ENCODE assay signal across 7 cellular contexts in genomic region chr18:9653390-9653789, GRCh38. TPM values are rescaled to one million over a fixed set of nuclear protein-coding genes. Genes with fewer than 3 reads are reported as not detected.
DNase-seq lines count a peak whose midpoint lies in the region; ATAC-seq and TF ChIP-seq lines count a peak whose summit lies in the region.

No MANE protein-coding gene starts in this region.

- no peaks in the 10 kb centered on the region for H3K27me3 Mint-ChIP-seq in MCF 10A (ENCODE audit: insufficient read depth, unreplicated experiment)
- H3K27me3 Mint-ChIP-seq in immature natural killer cell (ENCODE audit: low read depth in 3 of 3), result peaks cover 0 to 2% (median 0%) of the 10 kb centered on the region in 3 donors
- H3K27me3 Mint-ChIP-seq in glutamatergic neuron (ENCODE audit: unreplicated experiment), result peaks cover 3% of the 10 kb centered on the region

- H3K9me3 Mint-ChIP-seq in MCF 10A (ENCODE audit: unreplicated experiment) (no peaks in the 10 kb centered on the region), immature natural killer cell (no peaks in the 10 kb centered on the region), glutamatergic neuron (ENCODE audit: unreplicated experiment) (no peaks in the 10 kb centered on the region)

- H3K4me1 Mint-ChIP-seq in MCF 10A (ENCODE audit: insufficient read depth, unreplicated experiment), result peaks cover 26% of the 10 kb centered on the region
- no peaks in the 10 kb centered on the region for H3K4me1 Mint-ChIP-seq in immature natural killer cell
- no peaks in the 10 kb centered on the region for H3K4me1 Mint-ChIP-seq in glutamatergic neuron (ENCODE audit: low read depth, unreplicated experiment)

- peak overlapping the region; percentile 69 for H3K27ac ChIP-seq in temporal lobe (ENCODE audit: low read depth, low read length)

- TF ChIP-seq CTCF in MCF 10A (IDR thresholded peaks at IDR 0.05; ENCODE audit: unreplicated experiment), result no peak
- TF ChIP-seq CTCF in glutamatergic neuron (IDR thresholded peaks at IDR 0.05; ENCODE audit: partially characterized antibody, unreplicated experiment), result no peak

- CTCF ChIA-PET in MCF 10A (lab: Yijun Ruan, JAX), result interaction anchor here (0.8 to 1.0 kb wide), 2 partner anchors 12 to 21 kb away, joined by 3 to 4 read pairs; no protein-coding TSS in a partner anchor

- H3K4me3 Mint-ChIP-seq in MCF 10A (ENCODE audit: unreplicated experiment) (no peak overlapping the region), immature natural killer cell (no peak overlapping the region), glutamatergic neuron (ENCODE audit: unreplicated experiment) (no peak overlapping the region)

- POLR2A ChIA-PET in MCF 10A (lab: Yijun Ruan, JAX), result interaction anchor here (0.5 to 1.4 kb wide), 3 partner anchors 7 to 40 kb away, joined by 3 to 4 read pairs (median 3); no protein-coding TSS in a partner anchor

- H3K36me3 Mint-ChIP-seq in MCF 10A (ENCODE audit: insufficient read depth, unreplicated experiment) (peaks cover 5% of the 10 kb centered on the region), immature natural killer cell (no peaks in the 10 kb centered on the region), glutamatergic neuron (ENCODE audit: unreplicated experiment) (no peaks in the 10 kb centered on the region)

- ATAC-seq in GM19452 (IDR thresholded peaks at IDR 0.05; ENCODE audit: unreplicated experiment), result no peak

- peak; percentile 79 for DNase-seq in NCI-H748 (lab: John Stamatoyannopoulos, UW; ENCODE audit: unreplicated experiment)
- DNase-seq in MCF 10A (ENCODE audit: unreplicated experiment), result peak; percentile 88
- peak; percentile 14 for DNase-seq in iris pigment epithelial cell (ENCODE audit: low read depth)
- no peak for DNase-seq in immature natural killer cell
- no peak for DNase-seq in glutamatergic neuron

- no TSS peak for BruUV-seq in MCF 10A (replicated peaks; lab: Mats Ljungman, UMichigan)

- H3K27ac Mint-ChIP-seq in MCF 10A (ENCODE audit: low read depth, unreplicated experiment), result peak overlapping the region; percentile 80
- no peak overlapping the region for H3K27ac Mint-ChIP-seq in immature natural killer cell
- H3K27ac Mint-ChIP-seq in glutamatergic neuron (ENCODE audit: unreplicated experiment), result no peak overlapping the region

- intact Hi-C loops in MCF 10A (cut with micrococcal nuclease), result no loop called here

RNA-seq across cellular contexts. Expression of gene PPP4R1, which starts 39.0 kb away (rescaled TPM):
- 88.0 and 109 TPM in 2 replicates for total RNA-seq in MCF 10A (2022)
- total RNA-seq in temporal lobe, result 101 TPM
- polyA plus RNA-seq in immature natural killer cell, result 10 to 100 TPM; 12.0 to 17.0 (median 14.3) TPM
- 136 TPM for total RNA-seq in glutamatergic neuron (ENCODE audit: unreplicated experiment)

RNA-seq across cellular contexts. Expression of gene RAB31, which starts 54.7 kb away (rescaled TPM):
- total RNA-seq in MCF 10A (2022), result 4.8 and 6.1 TPM in 2 replicates
- 27.3 TPM for total RNA-seq in temporal lobe
- 10 to 100 TPM in 2 of 3 donors, 1 to 10 TPM in 1; 5.3 to 28.0 (median 19.3) TPM for polyA plus RNA-seq in immature natural killer cell
- total RNA-seq in glutamatergic neuron (ENCODE audit: unreplicated experiment), result 4.1 TPM

Comparison
In these comparisons a context has a peak if more than half of its experiments do, and no peak if none do; other contexts are left out.
1. DNase-seq: peak in NCI-H748 (single experiment), MCF 10A (single experiment) and iris pigment epithelial cell (single experiment); none in immature natural killer cell (0 of 3) and glutamatergic neuron (single experiment).